In the genomic region with DNA sequence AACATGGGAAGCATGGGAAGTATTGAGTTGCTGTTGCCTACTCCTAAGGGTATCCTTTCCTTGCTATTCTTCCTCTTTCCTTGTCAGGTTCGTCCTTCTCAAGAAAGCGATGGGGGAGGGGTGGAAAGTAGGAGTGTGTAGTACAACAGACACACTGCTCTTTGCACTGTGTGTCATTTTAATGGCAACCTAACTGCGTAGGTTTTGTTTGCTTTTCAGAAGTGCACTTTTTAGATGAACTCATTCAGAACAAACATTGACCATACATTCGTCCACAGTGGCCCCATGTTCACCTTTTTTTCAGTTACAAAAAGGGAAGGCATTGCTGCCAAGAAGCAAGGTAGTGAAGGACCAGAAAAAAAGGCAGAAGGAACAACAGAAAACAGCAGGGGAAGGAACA, we compare ENCODE assay signal across 1 cellular context.
TF ChIP-seq lines count a peak whose summit lies in the region.

No MANE protein-coding gene starts in this region.

TF ChIP-seq in HepG2, 621 proteins besides CTCF, POLR2A, EP300 and RAD21 (continued from another document and continues in another):
- TF ChIP-seq ZNF318 (CRISPR knock-in tag; IDR thresholded peaks at IDR 0.05) = no peak
- TF ChIP-seq AHR (CRISPR knock-in tag; IDR thresholded peaks at IDR 0.05) = no peak
- peak; percentile 48; the same call in 1 of the 2 replicates for TF ChIP-seq SOX5 (CRISPR knock-in tag; IDR thresholded peaks at IDR 0.05; ENCODE audit: borderline replicate concordance)
- no peak for TF ChIP-seq MAFF (IDR thresholded peaks at IDR 0.05; ENCODE audit: low read depth, low read length)
- TF ChIP-seq, protein P1, sequence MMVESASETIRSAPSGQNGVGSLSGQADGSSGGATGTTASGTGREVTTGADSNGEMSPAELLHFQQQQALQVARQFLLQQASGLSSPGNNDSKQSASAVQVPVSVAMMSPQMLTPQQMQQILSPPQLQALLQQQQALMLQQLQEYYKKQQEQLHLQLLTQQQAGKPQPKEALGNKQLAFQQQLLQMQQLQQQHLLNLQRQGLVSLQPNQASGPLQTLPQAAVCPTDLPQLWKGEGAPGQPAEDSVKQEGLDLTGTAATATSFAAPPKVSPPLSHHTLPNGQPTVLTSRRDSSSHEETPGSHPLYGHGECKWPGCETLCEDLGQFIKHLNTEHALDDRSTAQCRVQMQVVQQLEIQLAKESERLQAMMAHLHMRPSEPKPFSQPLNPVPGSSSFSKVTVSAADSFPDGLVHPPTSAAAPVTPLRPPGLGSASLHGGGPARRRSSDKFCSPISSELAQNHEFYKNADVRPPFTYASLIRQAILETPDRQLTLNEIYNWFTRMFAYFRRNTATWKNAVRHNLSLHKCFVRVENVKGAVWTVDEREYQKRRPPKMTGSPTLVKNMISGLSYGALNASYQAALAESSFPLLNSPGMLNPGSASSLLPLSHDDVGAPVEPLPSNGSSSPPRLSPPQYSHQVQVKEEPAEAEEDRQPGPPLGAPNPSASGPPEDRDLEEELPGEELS (CRISPR knock-in tag; IDR thresholded peaks at IDR 0.05) = peak; percentile 53
- 0 out of 4 replicates have a peak, but pooled peaks of 1 of the 2 experiments have one; percentile 7 for TF ChIP-seq REST (IDR thresholded peaks at IDR 0.05; ENCODE audit: borderline replicate concordance in 1 of 2, low read depth in 1 of 2, low read length in 2 of 2)
- no peak for TF ChIP-seq CBX1 (IDR thresholded peaks at IDR 0.05; ENCODE audit: low read depth)
- TF ChIP-seq FOXA3 (CRISPR knock-in tag; IDR thresholded peaks at IDR 0.05) = peak; percentile 63
- TF ChIP-seq, protein P2, sequence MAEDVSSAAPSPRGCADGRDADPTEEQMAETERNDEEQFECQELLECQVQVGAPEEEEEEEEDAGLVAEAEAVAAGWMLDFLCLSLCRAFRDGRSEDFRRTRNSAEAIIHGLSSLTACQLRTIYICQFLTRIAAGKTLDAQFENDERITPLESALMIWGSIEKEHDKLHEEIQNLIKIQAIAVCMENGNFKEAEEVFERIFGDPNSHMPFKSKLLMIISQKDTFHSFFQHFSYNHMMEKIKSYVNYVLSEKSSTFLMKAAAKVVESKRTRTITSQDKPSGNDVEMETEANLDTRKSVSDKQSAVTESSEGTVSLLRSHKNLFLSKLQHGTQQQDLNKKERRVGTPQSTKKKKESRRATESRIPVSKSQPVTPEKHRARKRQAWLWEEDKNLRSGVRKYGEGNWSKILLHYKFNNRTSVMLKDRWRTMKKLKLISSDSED (CRISPR knock-in tag; IDR thresholded peaks at IDR 0.05) = no peak
- TF ChIP-seq MEIS1 (CRISPR knock-in tag; IDR thresholded peaks at IDR 0.05; ENCODE audit: borderline replicate concordance) = no peak
- no peak for TF ChIP-seq RNF2 (conservative IDR thresholded peaks at IDR 0.05; ENCODE audit: low read depth)
- TF ChIP-seq, protein P3, sequence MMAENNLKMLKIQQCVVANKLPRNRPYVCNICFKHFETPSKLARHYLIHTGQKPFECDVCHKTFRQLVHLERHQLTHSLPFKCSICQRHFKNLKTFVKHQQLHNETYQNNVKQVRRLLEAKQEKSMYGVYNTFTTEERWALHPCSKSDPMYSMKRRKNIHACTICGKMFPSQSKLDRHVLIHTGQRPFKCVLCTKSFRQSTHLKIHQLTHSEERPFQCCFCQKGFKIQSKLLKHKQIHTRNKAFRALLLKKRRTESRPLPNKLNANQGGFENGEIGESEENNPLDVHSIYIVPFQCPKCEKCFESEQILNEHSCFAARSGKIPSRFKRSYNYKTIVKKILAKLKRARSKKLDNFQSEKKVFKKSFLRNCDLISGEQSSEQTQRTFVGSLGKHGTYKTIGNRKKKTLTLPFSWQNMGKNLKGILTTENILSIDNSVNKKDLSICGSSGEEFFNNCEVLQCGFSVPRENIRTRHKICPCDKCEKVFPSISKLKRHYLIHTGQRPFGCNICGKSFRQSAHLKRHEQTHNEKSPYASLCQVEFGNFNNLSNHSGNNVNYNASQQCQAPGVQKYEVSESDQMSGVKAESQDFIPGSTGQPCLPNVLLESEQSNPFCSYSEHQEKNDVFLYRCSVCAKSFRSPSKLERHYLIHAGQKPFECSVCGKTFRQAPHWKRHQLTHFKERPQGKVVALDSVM (CRISPR knock-in tag; IDR thresholded peaks at IDR 0.05) = no peak
- TF ChIP-seq ZBTB14 (CRISPR knock-in tag; IDR thresholded peaks at IDR 0.05) = no peak
- TF ChIP-seq SAFB2 (CRISPR knock-in tag; IDR thresholded peaks at IDR 0.05; ENCODE audit: borderline replicate concordance, low read depth) = no peak
- TF ChIP-seq ZNF317 (CRISPR knock-in tag; IDR thresholded peaks at IDR 0.05) = no peak
- TF ChIP-seq ZNF570 (CRISPR knock-in tag; IDR thresholded peaks at IDR 0.05; ENCODE audit: borderline replicate concordance) = no peak
- no peak for TF ChIP-seq CREBL2 (CRISPR knock-in tag; IDR thresholded peaks at IDR 0.05; ENCODE audit: borderline replicate concordance)
- TF ChIP-seq ZNF788 (CRISPR knock-in tag; IDR thresholded peaks at IDR 0.05; ENCODE audit: borderline replicate concordance) = no peak
- no peak for TF ChIP-seq ZNF17 (CRISPR knock-in tag; IDR thresholded peaks at IDR 0.05)
- TF ChIP-seq ZNF598 (CRISPR knock-in tag; IDR thresholded peaks at IDR 0.05; ENCODE audit: borderline replicate concordance) = no peak
- TF ChIP-seq ZNF432 (CRISPR knock-in tag; IDR thresholded peaks at IDR 0.05; ENCODE audit: borderline replicate concordance) = no peak
- TF ChIP-seq KDM5A (IDR thresholded peaks at IDR 0.05; ENCODE audit: borderline replicate concordance, low read length) = no peak
- TF ChIP-seq ELF4 (CRISPR knock-in tag; IDR thresholded peaks at IDR 0.05; ENCODE audit: borderline replicate concordance) = no peak
- no peak for TF ChIP-seq GTF3A (CRISPR knock-in tag; conservative IDR thresholded peaks at IDR 0.05)
- no peak for TF ChIP-seq ZNF263 (CRISPR knock-in tag; IDR thresholded peaks at IDR 0.05)
- TF ChIP-seq HNF4A (CRISPR knock-in tag; IDR thresholded peaks at IDR 0.05) = peak; percentile 90
- TF ChIP-seq XBP1 (CRISPR knock-in tag; IDR thresholded peaks at IDR 0.05) = no peak
- TF ChIP-seq NFYC (CRISPR knock-in tag; IDR thresholded peaks at IDR 0.05) = no peak
- no peak for TF ChIP-seq ZSCAN21 (CRISPR knock-in tag; IDR thresholded peaks at IDR 0.05; ENCODE audit: borderline replicate concordance)
- TF ChIP-seq FOXJ3 (CRISPR knock-in tag; IDR thresholded peaks at IDR 0.05; ENCODE audit: borderline replicate concordance) = peak; percentile 47; the same call in 1 of the 2 replicates
- no peak for TF ChIP-seq ZSCAN9 (CRISPR knock-in tag; IDR thresholded peaks at IDR 0.05; ENCODE audit: borderline replicate concordance)
- TF ChIP-seq PPARG (CRISPR knock-in tag; conservative IDR thresholded peaks at IDR 0.05) = 0 out of 2 replicates have a peak, but pooled peaks have one; percentile 18
- 0 out of 2 replicates have a peak, but pooled peaks have one; percentile 9 for TF ChIP-seq CREB1 (IDR thresholded peaks at IDR 0.05)
- TF ChIP-seq CREB1 (CRISPR knock-in tag; IDR thresholded peaks at IDR 0.05) = peak; percentile 55
- peak; percentile 47; the same call in 1 of the 2 replicates for TF ChIP-seq ELF3 (CRISPR knock-in tag; IDR thresholded peaks at IDR 0.05)
- TF ChIP-seq, protein P4, sequence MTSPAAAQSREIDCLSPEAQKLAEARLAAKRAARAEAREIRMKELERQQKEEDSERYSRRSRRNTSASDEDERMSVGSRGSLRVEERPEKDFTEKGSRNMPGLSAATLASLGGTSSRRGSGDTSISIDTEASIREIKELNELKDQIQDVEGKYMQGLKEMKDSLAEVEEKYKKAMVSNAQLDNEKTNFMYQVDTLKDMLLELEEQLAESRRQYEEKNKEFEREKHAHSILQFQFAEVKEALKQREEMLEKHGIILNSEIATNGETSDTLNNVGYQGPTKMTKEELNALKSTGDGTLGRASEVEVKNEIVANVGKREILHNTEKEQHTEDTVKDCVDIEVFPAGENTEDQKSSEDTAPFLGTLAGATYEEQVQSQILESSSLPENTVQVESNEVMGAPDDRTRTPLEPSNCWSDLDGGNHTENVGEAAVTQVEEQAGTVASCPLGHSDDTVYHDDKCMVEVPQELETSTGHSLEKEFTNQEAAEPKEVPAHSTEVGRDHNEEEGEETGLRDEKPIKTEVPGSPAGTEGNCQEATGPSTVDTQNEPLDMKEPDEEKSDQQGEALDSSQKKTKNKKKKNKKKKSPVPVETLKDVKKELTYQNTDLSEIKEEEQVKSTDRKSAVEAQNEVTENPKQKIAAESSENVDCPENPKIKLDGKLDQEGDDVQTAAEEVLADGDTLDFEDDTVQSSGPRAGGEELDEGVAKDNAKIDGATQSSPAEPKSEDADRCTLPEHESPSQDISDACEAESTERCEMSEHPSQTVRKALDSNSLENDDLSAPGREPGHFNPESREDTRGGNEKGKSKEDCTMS (CRISPR knock-in tag; conservative IDR thresholded peaks at IDR 0.05) = no peak
- no peak for TF ChIP-seq KAT8 (CRISPR knock-in tag; IDR thresholded peaks at IDR 0.05)
- no peak for TF ChIP-seq ZNF354B (CRISPR knock-in tag; IDR thresholded peaks at IDR 0.05)
- TF ChIP-seq KDM1A (CRISPR knock-in tag; IDR thresholded peaks at IDR 0.05) = no peak
- TF ChIP-seq KLF6 (CRISPR knock-in tag; IDR thresholded peaks at IDR 0.05) = no peak
